18 cellular contexts compared by ENCODE assay signal in the genomic region with DNA sequence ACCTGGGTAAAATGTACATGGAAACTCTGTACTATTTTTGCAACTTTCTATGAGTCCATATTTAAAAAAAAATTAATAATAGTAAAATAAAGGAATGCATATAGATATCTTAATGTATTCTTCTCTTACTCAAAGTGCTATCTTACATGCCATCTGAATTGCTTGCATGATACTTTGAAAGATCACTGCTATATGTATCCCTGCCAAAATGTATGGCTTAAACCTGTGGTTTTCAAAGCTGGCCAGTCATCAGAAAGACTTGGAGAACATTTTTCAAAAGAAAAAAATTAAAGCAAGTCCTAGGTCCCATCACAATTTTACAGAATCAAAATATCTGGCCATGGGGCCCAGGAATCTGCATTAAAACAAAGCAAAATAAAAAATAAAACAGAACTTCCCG.
DNase-seq lines count a peak whose midpoint lies in the region; ATAC-seq, FAIRE-seq and TF ChIP-seq lines count a peak whose summit lies in the region.
"Had no signal": no experiment of that assay in that cellular context is flagged by ENCODE, and none has a peak within 500 bp of the region (broad histone marks: within the 10 kb centered on the region; RNA-seq: fewer than 3 reads in every experiment).

No MANE protein-coding gene starts in this region.

- CTCF ChIA-PET in A549 (lab: Yijun Ruan, JAX) (interaction anchor here (0.6 to 2.4 kb wide), 2 partner anchors 675 to 679 kb away, joined by 3 to 6 read pairs; no protein-coding TSS in a partner anchor), SK-N-SH (lab: Yijun Ruan, JAX) (interaction anchor here (0.6 to 1.2 kb wide), 2 partner anchors 11 to 34 kb away, joined by 3 read pairs; no protein-coding TSS in a partner anchor)

- H3K27ac ChIP-seq in A549: peak overlapping the region; percentile 26 to 48; a peak in 2 of 6 replicates
- H3K27ac ChIP-seq in SK-N-SH (ENCODE audit: low read depth in 2 of 2, low read length in 1 of 2): peak overlapping the region in 1 of 2 experiments; percentile 39; a peak in 2 of 4 replicates
- H3K27ac ChIP-seq: C4-2B had no signal

- no peaks in the 10 kb centered on the region for H3K9me2 ChIP-seq in SK-N-SH

- no peak for FAIRE-seq in A549 (lab: Jason Lieb, UNC)
- FAIRE-seq: HepG2 had no signal

- no peak overlapping the region for H3K4me2 ChIP-seq in A549
- H3K4me2 ChIP-seq in SK-N-SH: 0 out of 2 replicates have a peak overlapping the region, but pooled peaks have one; percentile 7
- H3K4me2 ChIP-seq: GM23338 had no signal

- peaks cover 30% of the 10 kb centered on the region for H3F3A ChIP-seq in SK-N-SH (replicated peaks; ENCODE audit: insufficient read depth)

- TF ChIP-seq CTCF in A549 (IDR thresholded peaks at IDR 0.05) (no peak), SK-N-SH (IDR thresholded peaks at IDR 0.05) (no peak)

- DNase-seq in A549 (ENCODE audit: low read depth in 1 of 2, low spot score in 1 of 2) (no peak), EL (peak; percentile 38), SK-N-SH (no peak), fibroblast of gingiva (ENCODE audit: low read depth) (peak; percentile 9), KG1 (lab: John Stamatoyannopoulos, UW) (no peak), activated gamma-delta T cell treated with Interleukin-2 at 50 U/mL for 16 hours (no peak), Right ventricle myocardium inferior (ENCODE audit: missing footprints) (no peak)
- DNase-seq: 8988T; ACHN; BE2C; CD4-positive, alpha-beta memory T cell; DMS79; GF-D8; H7 had no signal

- no peaks in the 10 kb centered on the region for H3K27me3 ChIP-seq in SK-N-SH (ENCODE audit: insufficient read depth)
- H3K27me3 ChIP-seq: BE2C had no signal

- H3K9me3 ChIP-seq in A549 (no peaks in the 10 kb centered on the region), SK-N-SH (no peaks in the 10 kb centered on the region)
- H3K9me3 ChIP-seq: BE2C had no signal

- ATAC-seq in A549 (no peak), Right ventricle myocardium inferior (no peak), GM19351 (IDR thresholded peaks at IDR 0.05; ENCODE audit: unreplicated experiment) (no peak)
- ATAC-seq: GM23338, HepG2 had no signal

- H3K9ac ChIP-seq in SK-N-SH: no peak overlapping the region

- H3K4me1 ChIP-seq in A549 (peaks cover 32% of the 10 kb centered on the region), SK-N-SH (ENCODE audit: control insufficient read depth in 1 of 2, insufficient read depth in 2 of 2, low read depth in 1 of 2, low read length in 1 of 2) (peaks cover 0 to 11% of the 10 kb centered on the region in 2 experiments; a peak in 3 of 4 replicates)
- H3K4me1 ChIP-seq: BE2C had no signal

- H2AFZ ChIP-seq in SK-N-SH (ENCODE audit: low read depth): no peak overlapping the region
- H2AFZ ChIP-seq: GM23338 had no signal

- POLR2A ChIA-PET in A549 (lab: Yijun Ruan, JAX) (no interaction called here), SK-N-SH (lab: Yijun Ruan, JAX) (no interaction called here)

- no peak for TF ChIP-seq POLR2A in A549 (IDR thresholded peaks at IDR 0.05; ENCODE audit: low read length)

- TF ChIP-seq EP300 in A549 (IDR thresholded peaks at IDR 0.05): no peak
- TF ChIP-seq EP300 in SK-N-SH (IDR thresholded peaks at IDR 0.05; ENCODE audit: borderline replicate concordance in 1 of 2, low read depth in 1 of 2, low read length in 1 of 2): peak in 1 of 2 experiments; percentile 68; a peak in 2 of 4 replicates

- H3K36me3 ChIP-seq in SK-N-SH (replicated peaks in 1 of 2; ENCODE audit: control insufficient read depth in 1 of 2, insufficient read depth in 2 of 2, low read length in 1 of 2): peaks cover 0 to 27% of the 10 kb centered on the region in 2 experiments
- H3K36me3 ChIP-seq: BE2C had no signal

- H4K20me1 ChIP-seq in SK-N-SH (ENCODE audit: insufficient read depth): no peaks in the 10 kb centered on the region

- WGBS in A549 (ENCODE audit: missing lambda C conversion rate): 89% methylated on average over 1 of the region's 1 CpG
- 32% methylated on average over 1 of the region's 1 CpG for WGBS in SK-N-SH (ENCODE audit: low lambda C conversion rate)

- intact Hi-C loops in Right ventricle myocardium inferior (cut with DNase I): no loop called here

- H3K4me3 ChIP-seq in A549 (no peak overlapping the region), SK-N-SH (ENCODE audit: low read depth in 2 of 2, low read length in 1 of 2) (no peak overlapping the region)
- H3K4me3 ChIP-seq: GM23338 had no signal

- H3K79me2 ChIP-seq in SK-N-SH (ENCODE audit: insufficient read depth): peaks cover 78% of the 10 kb centered on the region

- TF ChIP-seq RAD21 in A549 (conservative IDR thresholded peaks at IDR 0.05 in 1 of 2, IDR thresholded peaks at IDR 0.05 in 1 of 2): no peak
- TF ChIP-seq RAD21 in SK-N-SH (IDR thresholded peaks at IDR 0.05; ENCODE audit: low read length): no peak

TF ChIP-seq in A549, 52 proteins besides CTCF, POLR2A, EP300 and RAD21:
- TF ChIP-seq RFX5 (IDR thresholded peaks at IDR 0.05) (no peak), FOSL2 (IDR thresholded peaks at IDR 0.05) (no peak), FOSL2 (CRISPR knock-in tag; IDR thresholded peaks at IDR 0.05) (no peak), POLR2AphosphoS2 (conservative IDR thresholded peaks at IDR 0.05; ENCODE audit: low read length) (no peak), MAZ (IDR thresholded peaks at IDR 0.05; ENCODE audit: borderline replicate concordance, low read depth, low read length) (no peak), EHMT2 (IDR thresholded peaks at IDR 0.05; ENCODE audit: low read depth) (no peak), FOSB (CRISPR knock-in tag; IDR thresholded peaks at IDR 0.05) (no peak)
- TF ChIP-seq, protein P1, sequence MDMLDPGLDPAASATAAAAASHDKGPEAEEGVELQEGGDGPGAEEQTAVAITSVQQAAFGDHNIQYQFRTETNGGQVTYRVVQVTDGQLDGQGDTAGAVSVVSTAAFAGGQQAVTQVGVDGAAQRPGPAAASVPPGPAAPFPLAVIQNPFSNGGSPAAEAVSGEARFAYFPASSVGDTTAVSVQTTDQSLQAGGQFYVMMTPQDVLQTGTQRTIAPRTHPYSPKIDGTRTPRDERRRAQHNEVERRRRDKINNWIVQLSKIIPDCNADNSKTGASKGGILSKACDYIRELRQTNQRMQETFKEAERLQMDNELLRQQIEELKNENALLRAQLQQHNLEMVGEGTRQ (IDR thresholded peaks at IDR 0.05): no peak

TF ChIP-seq in SK-N-SH, 30 proteins besides CTCF, POLR2A, EP300 and RAD21:
- TF ChIP-seq MEF2A (IDR thresholded peaks at IDR 0.05; ENCODE audit: borderline replicate concordance, low read depth): 0 out of 2 replicates have a peak, but pooled peaks have one; percentile 25
- TF ChIP-seq, protein P2, sequence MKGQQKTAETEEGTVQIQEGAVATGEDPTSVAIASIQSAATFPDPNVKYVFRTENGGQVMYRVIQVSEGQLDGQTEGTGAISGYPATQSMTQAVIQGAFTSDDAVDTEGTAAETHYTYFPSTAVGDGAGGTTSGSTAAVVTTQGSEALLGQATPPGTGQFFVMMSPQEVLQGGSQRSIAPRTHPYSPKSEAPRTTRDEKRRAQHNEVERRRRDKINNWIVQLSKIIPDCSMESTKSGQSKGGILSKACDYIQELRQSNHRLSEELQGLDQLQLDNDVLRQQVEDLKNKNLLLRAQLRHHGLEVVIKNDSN (IDR thresholded peaks at IDR 0.05; ENCODE audit: borderline replicate concordance, low read depth): no peak
- no peak for TF ChIP-seq CHD2 (IDR thresholded peaks at IDR 0.05; ENCODE audit: low read length, partially characterized antibody)
- peak; percentile 68 for TF ChIP-seq JUND (IDR thresholded peaks at IDR 0.05)
- TF ChIP-seq, protein P3, sequence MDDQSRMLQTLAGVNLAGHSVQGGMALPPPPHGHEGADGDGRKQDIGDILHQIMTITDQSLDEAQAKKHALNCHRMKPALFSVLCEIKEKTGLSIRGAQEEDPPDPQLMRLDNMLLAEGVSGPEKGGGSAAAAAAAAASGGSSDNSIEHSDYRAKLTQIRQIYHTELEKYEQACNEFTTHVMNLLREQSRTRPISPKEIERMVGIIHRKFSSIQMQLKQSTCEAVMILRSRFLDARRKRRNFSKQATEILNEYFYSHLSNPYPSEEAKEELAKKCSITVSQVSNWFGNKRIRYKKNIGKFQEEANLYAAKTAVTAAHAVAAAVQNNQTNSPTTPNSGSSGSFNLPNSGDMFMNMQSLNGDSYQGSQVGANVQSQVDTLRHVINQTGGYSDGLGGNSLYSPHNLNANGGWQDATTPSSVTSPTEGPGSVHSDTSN (IDR thresholded peaks at IDR 0.05): peak; percentile 59
- no peak for TF ChIP-seq POLR2AphosphoS5 (IDR thresholded peaks at IDR 0.05; ENCODE audit: low read depth, low read length)
- peak; percentile 87 for TF ChIP-seq NFIC (IDR thresholded peaks at IDR 0.05; ENCODE audit: borderline replicate concordance)
- TF ChIP-seq TCF12 (IDR thresholded peaks at IDR 0.05): peak; percentile 67
- TF ChIP-seq TEAD4 (IDR thresholded peaks at IDR 0.05; ENCODE audit: borderline replicate concordance, insufficient read depth): 0 out of 2 replicates have a peak, but pooled peaks have one; percentile 53
- TF ChIP-seq FOSL2 (IDR thresholded peaks at IDR 0.05; ENCODE audit: borderline replicate concordance, low read depth): peak; percentile 38; the same call in 1 of the 2 replicates
TF ChIP-seq in SK-N-SH: peak in this region for 7.

Comparison
In these comparisons a context has a peak if more than half of its experiments do, and no peak if none do; other contexts are left out.
1. DNase-seq: peak in EL (single experiment) and fibroblast of gingiva (single experiment); none in A549 (0 of 2), SK-N-SH (single experiment), KG1 (single experiment), activated gamma-delta T cell treated with Interleukin-2 at 50 U/mL for 16 hours (single experiment) and Right ventricle myocardium inferior (single experiment).